In genomic region chr14:30369531-30370180, GRCh38 we compare ENCODE assay signal across 7 cellular contexts.
"Had no signal": no experiment of that assay in that cellular context is flagged by ENCODE, and none has a peak within 500 bp of the region (broad histone marks: within the 10 kb centered on the region; RNA-seq: fewer than 3 reads in every experiment).

No MANE protein-coding gene starts in this region.

- DNase-seq: GDM1, GF-D8 had no signal

- FAIRE-seq: G401.6, GM12891, GM12892, GM18507, GM19239 had no signal
